Comparison of ENCODE assay signal across 9 cellular contexts in genomic region chr1:206736878-206737728, GRCh38. TPM values are rescaled to one million over a fixed set of nuclear protein-coding genes. Genes with fewer than 3 reads are reported as not detected.
DNase-seq lines count a peak whose midpoint lies in the region; ATAC-seq and TF ChIP-seq lines count a peak whose summit lies in the region.
"Had no signal": no experiment of that assay in that cellular context is flagged by ENCODE, and none has a peak within 500 bp of the region (broad histone marks: within the 10 kb centered on the region; RNA-seq: fewer than 3 reads in every experiment).

No MANE protein-coding gene starts in this region.

- H3K27ac ChIP-seq in upper lobe of right lung: peak overlapping the region; percentile 24

- H3K4me3 ChIP-seq in upper lobe of right lung: no peak overlapping the region

- TF ChIP-seq CTCF in upper lobe of right lung (IDR thresholded peaks at IDR 0.05): no peak
- no peak for TF ChIP-seq CTCF in GM13977 (IDR thresholded peaks at IDR 0.05; ENCODE audit: extremely low read depth, insufficient read depth, missing control alignments)

- in situ Hi-C loops in GM13977 (cut with MboI; ENCODE audit: low pct_unique_long_range_greater_than_20kb, low sequenced_read_pairs, unreplicated experiment): loop anchor here (5.0 kb wide), 2 partner anchors 70 to 175 kb away; no protein-coding TSS in a partner anchor

- peak; percentile 27 for DNase-seq in stimulated activated CD4-positive, alpha-beta T cell treated with anti-CD3 and anti-CD28 coated beads, Interleukin-4, amount 100 ng/mL, for 24 hours
- no peak for DNase-seq in stimulated activated CD4-positive, alpha-beta T cell treated with anti-CD3 and anti-CD28 coated beads, Interleukin-15, amount 100 ng/mL, for 24 hours
- peak; percentile 44 for DNase-seq in activated T-helper 1 cell treated with anti-CD3 and anti-CD28 coated beads, Interleukin-12 subunit alpha, Interleukin-12 subunit beta, Interleukin-2, Interleukin-4 antibody, amounts not matched to agents 30 ng/mL and 10 ng/mL and 1 ng/mL, durations not matched to agents 14 hours and 24 hours and 36 hours (ENCODE audit: low spot score)
- DNase-seq in left ventricle myocardium superior (no peak), upper lobe of right lung (no peak), GM13977 (ENCODE audit: low spot score) (no peak), SIG-M5 (lab: John Stamatoyannopoulos, UW) (no peak)
- DNase-seq: NCI-H524 had no signal

- H3K27me3 Mint-ChIP-seq in activated T-helper 1 cell treated with anti-CD3 and anti-CD28 coated beads, Interleukin-12 subunit alpha, Interleukin-12 subunit beta, Interleukin-2, Interleukin-4 antibody, amounts not matched to agents 30 ng/mL and 10 ng/mL and 1 ng/mL, durations not matched to agents 14 hours and 24 hours and 36 hours (ENCODE audit: insufficient read depth): no peaks in the 10 kb centered on the region

- peaks cover 71% of the 10 kb centered on the region for H3K4me1 Mint-ChIP-seq in activated T-helper 1 cell treated with anti-CD3 and anti-CD28 coated beads, Interleukin-12 subunit alpha, Interleukin-12 subunit beta, Interleukin-2, Interleukin-4 antibody, amounts not matched to agents 30 ng/mL and 10 ng/mL and 1 ng/mL, durations not matched to agents 14 hours and 24 hours and 36 hours (ENCODE audit: low read depth)

- peak; percentile 63 for ATAC-seq in left ventricle myocardium superior
- no peak for ATAC-seq in upper lobe of right lung
- ATAC-seq in GM21717 (IDR thresholded peaks at IDR 0.05; ENCODE audit: unreplicated experiment): no peak

- intact Hi-C loops in activated T-helper 1 cell treated with anti-CD3 and anti-CD28 coated beads, Interleukin-12 subunit alpha, Interleukin-12 subunit beta, Interleukin-2, Interleukin-4 antibody, amounts not matched to agents 30 ng/mL and 10 ng/mL and 1 ng/mL, durations not matched to agents 14 hours and 24 hours and 36 hours (cut with micrococcal nuclease): loop anchor here (10.0 kb wide), 1 partner anchor 318 kb away; the partner anchor contains the start of genes PFKFB2 and YOD1
- intact Hi-C loops in left ventricle myocardium superior (cut with micrococcal nuclease) (no loop called here), upper lobe of right lung (cut with DNase I) (no loop called here)

- peaks cover 13% of the 10 kb centered on the region for H3K4me1 ChIP-seq in upper lobe of right lung

- H3K36me3 ChIP-seq in upper lobe of right lung: peaks cover 23% of the 10 kb centered on the region

- no peaks in the 10 kb centered on the region for H3K9me3 ChIP-seq in upper lobe of right lung

- peak overlapping the region; percentile 64 for H3K27ac Mint-ChIP-seq in activated T-helper 1 cell treated with anti-CD3 and anti-CD28 coated beads, Interleukin-12 subunit alpha, Interleukin-12 subunit beta, Interleukin-2, Interleukin-4 antibody, amounts not matched to agents 30 ng/mL and 10 ng/mL and 1 ng/mL, durations not matched to agents 14 hours and 24 hours and 36 hours

- H3K4me3 Mint-ChIP-seq in activated T-helper 1 cell treated with anti-CD3 and anti-CD28 coated beads, Interleukin-12 subunit alpha, Interleukin-12 subunit beta, Interleukin-2, Interleukin-4 antibody, amounts not matched to agents 30 ng/mL and 10 ng/mL and 1 ng/mL, durations not matched to agents 14 hours and 24 hours and 36 hours: peak overlapping the region; percentile 0

- no peaks in the 10 kb centered on the region for H3K27me3 ChIP-seq in upper lobe of right lung

- no peaks in the 10 kb centered on the region for H3K9me3 Mint-ChIP-seq in activated T-helper 1 cell treated with anti-CD3 and anti-CD28 coated beads, Interleukin-12 subunit alpha, Interleukin-12 subunit beta, Interleukin-2, Interleukin-4 antibody, amounts not matched to agents 30 ng/mL and 10 ng/mL and 1 ng/mL, durations not matched to agents 14 hours and 24 hours and 36 hours

- peaks cover 63% of the 10 kb centered on the region for H3K36me3 Mint-ChIP-seq in activated T-helper 1 cell treated with anti-CD3 and anti-CD28 coated beads, Interleukin-12 subunit alpha, Interleukin-12 subunit beta, Interleukin-2, Interleukin-4 antibody, amounts not matched to agents 30 ng/mL and 10 ng/mL and 1 ng/mL, durations not matched to agents 14 hours and 24 hours and 36 hours (ENCODE audit: low read depth)

RNA-seq across cellular contexts. Expression of gene IL19, which starts 33.5 kb away (rescaled TPM):
- total RNA-seq in activated T-helper 1 cell treated with anti-CD3 and anti-CD28 coated beads, Interleukin-12 subunit alpha, Interleukin-12 subunit beta, Interleukin-2, Interleukin-4 antibody, amounts not matched to agents 30 ng/mL and 10 ng/mL and 1 ng/mL, durations not matched to agents 14 hours and 24 hours and 36 hours: not detected in 2 replicates
- total RNA-seq in left ventricle myocardium superior (not detected), upper lobe of right lung (not detected)

RNA-seq across cellular contexts. Expression of gene IL10, which starts 35.2 kb away (rescaled TPM):
- 4.4 and 5.0 TPM in 2 replicates for total RNA-seq in activated T-helper 1 cell treated with anti-CD3 and anti-CD28 coated beads, Interleukin-12 subunit alpha, Interleukin-12 subunit beta, Interleukin-2, Interleukin-4 antibody, amounts not matched to agents 30 ng/mL and 10 ng/mL and 1 ng/mL, durations not matched to agents 14 hours and 24 hours and 36 hours
- 0.37 TPM for total RNA-seq in left ventricle myocardium superior
- 0.67 TPM for total RNA-seq in upper lobe of right lung

RNA-seq across cellular contexts. Expression of gene MAPKAPK2, which starts 52.4 kb away (rescaled TPM):
- total RNA-seq in activated T-helper 1 cell treated with anti-CD3 and anti-CD28 coated beads, Interleukin-12 subunit alpha, Interleukin-12 subunit beta, Interleukin-2, Interleukin-4 antibody, amounts not matched to agents 30 ng/mL and 10 ng/mL and 1 ng/mL, durations not matched to agents 14 hours and 24 hours and 36 hours: 117 and 120 TPM in 2 replicates
- 228 TPM for total RNA-seq in left ventricle myocardium superior
- total RNA-seq in upper lobe of right lung: 92.3 TPM

Comparison
In these comparisons a context has a peak if more than half of its experiments do, and no peak if none do; other contexts are left out.
1. DNase-seq: peak in stimulated activated CD4-positive, alpha-beta T cell treated with anti-CD3 and anti-CD28 coated beads, Interleukin-4, amount 100 ng/mL, for 24 hours (single experiment) and activated T-helper 1 cell treated with anti-CD3 and anti-CD28 coated beads, Interleukin-12 subunit alpha, Interleukin-12 subunit beta, Interleukin-2, Interleukin-4 antibody, amounts not matched to agents 30 ng/mL and 10 ng/mL and 1 ng/mL, durations not matched to agents 14 hours and 24 hours and 36 hours (single experiment); none in stimulated activated CD4-positive, alpha-beta T cell treated with anti-CD3 and anti-CD28 coated beads, Interleukin-15, amount 100 ng/mL, for 24 hours (single experiment), left ventricle myocardium superior (single experiment), upper lobe of right lung (single experiment), GM13977 (single experiment) and SIG-M5 (single experiment).